ENCODE assay signal across 15 cellular contexts in the genomic region with DNA sequence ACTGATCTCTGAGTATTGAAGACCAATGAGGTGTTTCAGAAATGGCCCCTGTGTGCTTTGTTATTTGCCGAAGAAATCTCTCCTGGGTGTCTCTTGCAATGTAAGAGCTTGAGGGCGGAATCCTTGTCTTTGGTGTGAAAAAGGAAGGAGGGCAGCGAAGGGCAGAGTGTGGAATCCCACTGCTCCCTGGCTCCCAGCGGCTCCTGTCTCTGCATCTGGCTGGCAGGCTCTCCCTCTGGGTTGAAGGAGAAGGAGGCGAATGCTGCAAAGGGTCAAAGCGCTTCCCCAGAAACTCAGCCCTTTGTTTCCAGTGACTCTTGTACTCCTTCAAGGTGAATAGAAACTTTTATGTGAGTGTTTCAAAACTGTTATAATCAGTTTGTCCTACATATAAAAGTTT.
DNase-seq lines count a peak whose midpoint lies in the region; ATAC-seq and TF ChIP-seq lines count a peak whose summit lies in the region.
"Had no signal": no experiment of that assay in that cellular context is flagged by ENCODE, and none has a peak within 500 bp of the region (broad histone marks: within the 10 kb centered on the region; RNA-seq: fewer than 3 reads in every experiment).

No MANE protein-coding gene starts in this region.

- H3K4me3 Mint-ChIP-seq in endodermal cell: no peak overlapping the region
- H3K4me3 Mint-ChIP-seq: CD4-positive, CD25-positive, alpha-beta regulatory T cell; CD8-positive, alpha-beta memory T cell had no signal

- no peak overlapping the region for H3K9ac ChIP-seq in Karpas-422 (ENCODE audit: low read length)
- no peak overlapping the region for H3K9ac ChIP-seq in endodermal cell (ENCODE audit: extremely low read depth, low read length, poor library complexity, severe bottlenecking)

- no peak overlapping the region for H3K4me3 ChIP-seq in Karpas-422 (ENCODE audit: low read length)
- H3K4me3 ChIP-seq in endodermal cell (ENCODE audit: low read length): no peak overlapping the region

- H3K27me3 ChIP-seq in Karpas-422 (ENCODE audit: low read length): 0 out of 2 replicates have a peak, but pooled peaks cover 3% of the 10 kb centered on the region
- H3K27me3 ChIP-seq in endodermal cell (ENCODE audit: control insufficient read depth, insufficient read depth, low read length, poor library complexity, severe bottlenecking): no peaks in the 10 kb centered on the region
- H3K27me3 ChIP-seq: BE2C had no signal

- WGBS in endodermal cell (ENCODE audit: insufficient coverage in 1 of 2, insufficient read length in 1 of 2), 2 experiments: 87% methylated on average over 6 of the region's 6 CpGs; no CpG with 5 or more reads in 1 of the 2 experiments

- H3K4me1 ChIP-seq in Karpas-422 (ENCODE audit: low read length): peaks cover 16% of the 10 kb centered on the region
- H3K4me1 ChIP-seq in endodermal cell (ENCODE audit: control insufficient read depth, insufficient read depth, low read length): no peaks in the 10 kb centered on the region
- H3K4me1 ChIP-seq: BE2C had no signal

- H2AFZ ChIP-seq in Karpas-422 (ENCODE audit: low read length): no peak overlapping the region

- no peak for TF ChIP-seq CTCF in endodermal cell (conservative IDR thresholded peaks at IDR 0.05)

- no peaks in the 10 kb centered on the region for H3K9me3 ChIP-seq in Karpas-422 (ENCODE audit: low read length)
- no peaks in the 10 kb centered on the region for H3K9me3 ChIP-seq in endodermal cell (ENCODE audit: control insufficient read depth, low read length)
- H3K9me3 ChIP-seq: BE2C had no signal

- no peaks in the 10 kb centered on the region for H4K20me1 ChIP-seq in Karpas-422 (ENCODE audit: insufficient read depth, low read depth, low read length)

- H3K4me2 ChIP-seq in Karpas-422 (ENCODE audit: low read depth, low read length, poor library complexity, severe bottlenecking): peak overlapping the region; percentile 26

- DNase-seq in Karpas-422 (no peak), endodermal cell (peak; percentile 55), islet precursor cell (peak; percentile 57), NCI-H2196 treated with DMSO at 0.1 percent for 48 hours (lab: John Stamatoyannopoulos, UW; ENCODE audit: unreplicated experiment) (no peak), NCI-H2171 treated with DMSO at 0.1 percent for 48 hours (lab: John Stamatoyannopoulos, UW) (no peak), midbrain (lab: John Stamatoyannopoulos, UW) (no peak)
- no peak for DNase-seq in activated naive CD4-positive, alpha-beta T cell treated with anti-CD3 and anti-CD28 coated beads, Interleukin-2, amount 50 U/mL, for 72 hours (ENCODE audit: low spot score in 2 of 2)
- DNase-seq: ACHN; BE2C; C1 segment of cervical spinal cord; CD4-positive, CD25-positive, alpha-beta regulatory T cell; CD8-positive, alpha-beta memory T cell; COR-L47; GDM1; HCEC 1CT had no signal

- H3K79me2 ChIP-seq in Karpas-422 (ENCODE audit: low read length): no peaks in the 10 kb centered on the region

- peak overlapping the region; percentile 9 for H3K27ac Mint-ChIP-seq in endodermal cell
- H3K27ac Mint-ChIP-seq in activated naive CD4-positive, alpha-beta T cell treated with anti-CD3 and anti-CD28 coated beads, Interleukin-2, amount 50 U/mL, for 72 hours: no peak overlapping the region
- H3K27ac Mint-ChIP-seq: CD4-positive, CD25-positive, alpha-beta regulatory T cell; CD8-positive, alpha-beta memory T cell had no signal

- H3K27ac ChIP-seq in Karpas-422 (ENCODE audit: low read length): no peak overlapping the region
- no peak overlapping the region for H3K27ac ChIP-seq in endodermal cell (ENCODE audit: low read depth, low read length)

- peaks cover 8% of the 10 kb centered on the region for H3K4me1 Mint-ChIP-seq in endodermal cell
- H3K4me1 Mint-ChIP-seq: CD4-positive, CD25-positive, alpha-beta regulatory T cell; CD8-positive, alpha-beta memory T cell had no signal

- H3K9me3 Mint-ChIP-seq in endodermal cell: peaks cover 4% of the 10 kb centered on the region
- peaks cover 5 to 12% of the 10 kb centered on the region in 2 donors for H3K9me3 Mint-ChIP-seq in activated naive CD4-positive, alpha-beta T cell treated with anti-CD3 and anti-CD28 coated beads, Interleukin-2, amount 50 U/mL, for 72 hours

- H3K27me3 Mint-ChIP-seq in endodermal cell (ENCODE audit: insufficient read depth): no peaks in the 10 kb centered on the region
- H3K27me3 Mint-ChIP-seq: CD4-positive, CD25-positive, alpha-beta regulatory T cell; CD8-positive, alpha-beta memory T cell had no signal

- H3K36me3 ChIP-seq in Karpas-422 (ENCODE audit: insufficient read depth, low read length) (no peaks in the 10 kb centered on the region), endodermal cell (ENCODE audit: control insufficient read depth, insufficient read depth, low read length) (no peaks in the 10 kb centered on the region)
- H3K36me3 ChIP-seq: BE2C had no signal

- no peak for ATAC-seq in activated naive CD4-positive, alpha-beta T cell treated with anti-CD3 and anti-CD28 coated beads, Interleukin-2, amount 50 U/mL, for 72 hours

- H3K36me3 Mint-ChIP-seq in endodermal cell (ENCODE audit: low read depth): no peaks in the 10 kb centered on the region
- H3K36me3 Mint-ChIP-seq in activated naive CD4-positive, alpha-beta T cell treated with anti-CD3 and anti-CD28 coated beads, Interleukin-2, amount 50 U/mL, for 72 hours: peaks cover 0 to 4% of the 10 kb centered on the region in 2 donors
- H3K36me3 Mint-ChIP-seq: CD4-positive, CD25-positive, alpha-beta regulatory T cell; CD8-positive, alpha-beta memory T cell had no signal

- H3K9me2 ChIP-seq in Karpas-422 (replicated peaks; ENCODE audit: insufficient read depth, low read length): no peaks in the 10 kb centered on the region

Comparison
In these comparisons a context has a peak if more than half of its experiments do, and no peak if none do; other contexts are left out.
1. DNase-seq: peak in endodermal cell (single experiment) and islet precursor cell (single experiment); none in Karpas-422 (single experiment), NCI-H2196 treated with DMSO at 0.1 percent for 48 hours (single experiment), NCI-H2171 treated with DMSO at 0.1 percent for 48 hours (single experiment), activated naive CD4-positive, alpha-beta T cell treated with anti-CD3 and anti-CD28 coated beads, Interleukin-2, amount 50 U/mL, for 72 hours (0 of 2) and midbrain (single experiment).